Comparison of ENCODE assay signal across 8 cellular contexts in the genomic region with DNA sequence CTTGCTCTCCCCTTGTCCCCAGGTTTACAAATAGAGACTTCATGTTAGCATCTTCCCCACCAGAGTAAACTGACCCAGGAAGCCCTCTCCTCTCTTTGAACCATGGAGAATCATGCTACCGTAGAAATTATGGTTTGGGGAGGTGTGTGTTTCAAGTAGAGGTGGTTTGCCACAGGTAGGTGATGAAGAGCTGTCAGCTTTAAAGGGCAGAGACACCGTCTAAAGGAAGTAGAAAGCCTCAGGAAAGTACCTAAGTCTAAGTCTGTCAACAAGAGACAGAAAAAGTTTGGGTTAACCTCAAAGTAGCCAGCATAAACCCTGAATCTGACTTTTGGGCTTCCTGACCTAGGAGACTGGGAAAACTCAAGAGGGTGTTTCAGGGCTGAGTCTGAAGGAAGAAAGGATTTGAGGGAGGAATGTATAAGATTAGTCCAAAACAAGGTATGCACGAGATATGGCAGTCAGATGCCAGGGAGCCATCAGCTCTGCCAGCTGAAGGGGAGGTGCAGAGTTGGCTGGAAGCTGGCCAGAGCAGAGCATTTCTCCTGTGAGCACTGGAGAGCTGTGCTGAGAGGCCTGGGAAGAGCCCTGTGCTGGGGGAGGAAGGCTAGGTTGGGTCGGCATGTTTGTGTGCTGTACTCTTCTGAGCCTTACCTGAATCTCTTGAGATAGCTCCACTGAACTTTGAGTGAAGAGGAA. TPM values are rescaled to one million over a fixed set of nuclear protein-coding genes. Genes with fewer than 3 reads are reported as not detected.
DNase-seq lines count a peak whose midpoint lies in the region; ATAC-seq and TF ChIP-seq lines count a peak whose summit lies in the region.

No MANE protein-coding gene starts in this region.

- H3K27ac ChIP-seq in cardiac muscle cell: peak overlapping the region; percentile 99

- H3K27me3 ChIP-seq in cardiac muscle cell: no peaks in the 10 kb centered on the region
- H3K27me3 ChIP-seq in iPS-15b (ENCODE audit: control insufficient read depth, insufficient read depth, low read length): no peaks in the 10 kb centered on the region

- TF ChIP-seq CTCF in cardiac muscle cell (IDR thresholded peaks at IDR 0.05; ENCODE audit: low read depth, low read length) (no peak), GM20000 (IDR thresholded peaks at IDR 0.05; ENCODE audit: extremely low read depth, missing control alignments) (no peak)

- H3K4me3 ChIP-seq in cardiac muscle cell: no peak overlapping the region
- no peak overlapping the region for H3K4me3 ChIP-seq in iPS-15b (ENCODE audit: low read depth, low read length)

- H3K4me1 Mint-ChIP-seq in activated naive CD8-positive, alpha-beta T cell treated with anti-CD3 and anti-CD28 coated beads for 36 hours: peaks cover 68% of the 10 kb centered on the region

- H3K9ac ChIP-seq in iPS-15b (ENCODE audit: low read depth, low read length): peak overlapping the region; percentile 84

- peak overlapping the region; percentile 91 for H3K4me3 Mint-ChIP-seq in activated naive CD8-positive, alpha-beta T cell treated with anti-CD3 and anti-CD28 coated beads for 36 hours

- H3K9me3 ChIP-seq in cardiac muscle cell (ENCODE audit: low read depth): no peaks in the 10 kb centered on the region
- H3K9me3 ChIP-seq in iPS-15b (ENCODE audit: control insufficient read depth, insufficient read depth, low read length): no peaks in the 10 kb centered on the region

- DNase-seq in cardiac muscle cell (ENCODE audit: low read depth in 1 of 2, low spot score in 1 of 2) (peak in 1 of 2 donors; percentile 56), cardiac septum (ENCODE audit: low spot score) (no peak), NCI-H1694 treated with DMSO at 0.1 percent for 48 hours (lab: John Stamatoyannopoulos, UW) (peak; percentile 83), GM20000 (ENCODE audit: low spot score) (no peak)
- DNase-seq in activated naive CD8-positive, alpha-beta T cell treated with anti-CD3 and anti-CD28 coated beads for 36 hours: no peak
- no peak for DNase-seq in stimulated activated naive CD8-positive, alpha-beta T cell treated with anti-CD3 and anti-CD28 coated beads, Interleukin-15, Interleukin-2, amounts not matched to agents 100 U/mL and 50 U/mL, for 24 hours

- intact Hi-C loops in cardiac septum (cut with DNase I): loop anchor here (5.0 kb wide), 1 partner anchor 134 kb away; the partner anchor contains the start of gene GOLPH3L

- no peaks in the 10 kb centered on the region for H3K27me3 Mint-ChIP-seq in activated naive CD8-positive, alpha-beta T cell treated with anti-CD3 and anti-CD28 coated beads for 36 hours

- H3K27ac Mint-ChIP-seq in activated naive CD8-positive, alpha-beta T cell treated with anti-CD3 and anti-CD28 coated beads for 36 hours: peak overlapping the region; percentile 100

- H3K36me3 ChIP-seq in cardiac muscle cell (no peaks in the 10 kb centered on the region), iPS-15b (ENCODE audit: control insufficient read depth, insufficient read depth, low read length) (peaks cover 8% of the 10 kb centered on the region)

- peaks cover 2% of the 10 kb centered on the region for H3K36me3 Mint-ChIP-seq in activated naive CD8-positive, alpha-beta T cell treated with anti-CD3 and anti-CD28 coated beads for 36 hours

- no peaks in the 10 kb centered on the region for H3K9me3 Mint-ChIP-seq in activated naive CD8-positive, alpha-beta T cell treated with anti-CD3 and anti-CD28 coated beads for 36 hours

- ATAC-seq in stimulated activated naive CD8-positive, alpha-beta T cell treated with anti-CD3 and anti-CD28 coated beads, Interleukin-15, Interleukin-2, amounts not matched to agents 100 U/mL and 50 U/mL, for 24 hours: peak; percentile 24
- no peak for ATAC-seq in HG03139 (IDR thresholded peaks at IDR 0.05; ENCODE audit: unreplicated experiment)

- peaks cover 47% of the 10 kb centered on the region for H3K4me1 ChIP-seq in cardiac muscle cell (ENCODE audit: low read depth)
- peaks cover 39% of the 10 kb centered on the region for H3K4me1 ChIP-seq in iPS-15b (ENCODE audit: control insufficient read depth, insufficient read depth, low read length)

RNA-seq across cellular contexts. Expression of gene ADAMTSL4, which starts 14.3 kb away (rescaled TPM):
- total RNA-seq in cardiac muscle cell (28.8 and 44.2 TPM in 2 replicates), cardiac septum (28.9 TPM)
- 51.9 and 65.5 TPM in 2 replicates for polyA plus RNA-seq in cardiac muscle cell
- under 1 TPM; 0.06 to 0.10 TPM for total RNA-seq in activated naive CD8-positive, alpha-beta T cell treated with anti-CD3 and anti-CD28 coated beads for 36 hours

RNA-seq across cellular contexts. Expression of gene MCL1, which starts 15.9 kb away (rescaled TPM):
- 96.5 and 101 TPM in 2 replicates for total RNA-seq in cardiac muscle cell
- polyA plus RNA-seq in cardiac muscle cell: 61.2 and 65.2 TPM in 2 replicates
- total RNA-seq in cardiac septum: 145 TPM
- total RNA-seq in activated naive CD8-positive, alpha-beta T cell treated with anti-CD3 and anti-CD28 coated beads for 36 hours: 100 to 1,000 TPM; 209 to 217 TPM

RNA-seq across cellular contexts. Expression of gene FALEC, which starts 47.9 kb away (rescaled TPM):
- total RNA-seq in cardiac muscle cell (3.9 TPM in 1 of 2 replicates, not detected in the other), cardiac septum (0.46 TPM)
- polyA plus RNA-seq in cardiac muscle cell: 4.7 and 6.2 TPM in 2 replicates
- not detected for total RNA-seq in activated naive CD8-positive, alpha-beta T cell treated with anti-CD3 and anti-CD28 coated beads for 36 hours

RNA-seq across cellular contexts. Expression of gene ECM1, which starts 55.6 kb away (rescaled TPM):
- total RNA-seq in cardiac muscle cell: 0.78 and 1.9 TPM in 2 replicates
- polyA plus RNA-seq in cardiac muscle cell: 1.9 and 2.9 TPM in 2 replicates
- 14.5 TPM for total RNA-seq in cardiac septum
- under 1 TPM; 0.88 to 0.99 TPM for total RNA-seq in activated naive CD8-positive, alpha-beta T cell treated with anti-CD3 and anti-CD28 coated beads for 36 hours

Comparison
In these comparisons a context has a peak if more than half of its experiments do, and no peak if none do; other contexts are left out.
1. RNA of gene ADAMTSL4, which starts 14.3 kb away (total RNA-seq): 28.8 to 44.2 TPM in cardiac muscle cell and 28.9 TPM in cardiac septum (single experiment); 0.06 to 0.10 TPM in activated naive CD8-positive, alpha-beta T cell treated with anti-CD3 and anti-CD28 coated beads for 36 hours; every median in the first group is over 10 times any median in the second.